ENCODE assay signal across 12 cellular contexts in the genomic region with DNA sequence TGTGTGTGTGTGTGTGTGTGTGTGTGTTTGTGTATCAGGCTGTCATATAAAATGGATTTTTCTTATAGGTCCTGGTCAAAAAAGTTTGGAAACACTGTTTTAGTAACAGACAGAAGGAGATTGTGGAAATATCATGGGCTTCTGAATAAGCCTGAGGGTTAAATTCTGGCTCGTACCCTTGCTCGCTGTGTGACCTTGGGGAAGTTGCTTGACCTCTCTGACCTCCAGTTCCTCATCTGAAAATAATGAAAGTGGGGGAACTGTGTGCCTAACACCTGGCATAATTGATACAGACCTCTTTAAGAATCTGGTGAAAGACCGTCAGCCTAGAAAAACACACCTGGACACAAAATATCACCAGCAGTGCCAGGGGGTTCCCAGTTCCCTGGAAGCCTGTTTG. TPM values are rescaled to one million over a fixed set of nuclear protein-coding genes. Genes with fewer than 3 reads are reported as not detected.
"Had no signal": no experiment of that assay in that cellular context is flagged by ENCODE, and none has a peak within 500 bp of the region (broad histone marks: within the 10 kb centered on the region; RNA-seq: fewer than 3 reads in every experiment).

No MANE protein-coding gene starts in this region.

- H3K4me3 ChIP-seq: cardiac muscle cell, colonic mucosa, esophagus muscularis mucosa, neural progenitor cell, pancreas had no signal

- H3K36me3 Mint-ChIP-seq: neural progenitor cell had no signal

- H3K27me3 ChIP-seq: cardiac muscle cell, colonic mucosa, esophagus muscularis mucosa, neural progenitor cell, pancreas had no signal

- H3K27ac ChIP-seq: cardiac muscle cell, colonic mucosa, esophagus muscularis mucosa, neural progenitor cell, pancreas had no signal

- H3K9me3 Mint-ChIP-seq: activated CD4-positive, alpha-beta memory T cell treated with anti-CD3 and anti-CD28 coated beads, Interleukin-2, amount 10 ng/mL, durations not matched to agents 7 days and 5 days; neural progenitor cell had no signal

- H3K27me3 Mint-ChIP-seq: activated CD4-positive, alpha-beta memory T cell treated with anti-CD3 and anti-CD28 coated beads, Interleukin-2, amount 10 ng/mL, durations not matched to agents 7 days and 5 days had no signal

- DNase-seq: activated CD4-positive, alpha-beta memory T cell treated with anti-CD3 and anti-CD28 coated beads, Interleukin-2, amount 10 ng/mL, durations not matched to agents 7 days and 5 days; activated CD4-positive, CD25-positive, alpha-beta regulatory T cell treated with anti-CD3 and anti-CD28 coated beads, Interleukin-2, amount 50 U/mL, for 72 hours; activated naive CD4-positive, alpha-beta T cell treated with anti-CD3 and anti-CD28 coated beads, Interleukin-2, amount 50 U/mL, for 16 hours; colonic mucosa; kidney glomerular epithelial cell; mesendoderm; stimulated activated CD4-positive, alpha-beta T cell treated with anti-CD3 and anti-CD28 coated beads, Interleukin-1b, Interleukin-23, amount 100 ng/mL, for 48 hours; T1000 had no signal

- FAIRE-seq: pancreas had no signal

- H3K36me3 ChIP-seq: cardiac muscle cell, colonic mucosa, neural progenitor cell, pancreas had no signal

- H3K4me3 Mint-ChIP-seq: activated CD4-positive, alpha-beta memory T cell treated with anti-CD3 and anti-CD28 coated beads, Interleukin-2, amount 10 ng/mL, durations not matched to agents 7 days and 5 days; neural progenitor cell had no signal

- H3K4me1 ChIP-seq: colonic mucosa, pancreas had no signal

- H3K9ac ChIP-seq: neural progenitor cell had no signal

- H3K27ac Mint-ChIP-seq: activated CD4-positive, alpha-beta memory T cell treated with anti-CD3 and anti-CD28 coated beads, Interleukin-2, amount 10 ng/mL, durations not matched to agents 7 days and 5 days; neural progenitor cell had no signal

- H3K4me2 ChIP-seq: neural progenitor cell had no signal

- ATAC-seq: pancreas had no signal

- H3K9me3 ChIP-seq: colonic mucosa, esophagus muscularis mucosa, pancreas had no signal

RNA-seq across cellular contexts. Expression of a gene that starts 25.6 kb away (rescaled TPM):
- total RNA-seq: cardiac muscle cell had no signal
